1 cellular context compared by ENCODE assay signal in the genomic region with DNA sequence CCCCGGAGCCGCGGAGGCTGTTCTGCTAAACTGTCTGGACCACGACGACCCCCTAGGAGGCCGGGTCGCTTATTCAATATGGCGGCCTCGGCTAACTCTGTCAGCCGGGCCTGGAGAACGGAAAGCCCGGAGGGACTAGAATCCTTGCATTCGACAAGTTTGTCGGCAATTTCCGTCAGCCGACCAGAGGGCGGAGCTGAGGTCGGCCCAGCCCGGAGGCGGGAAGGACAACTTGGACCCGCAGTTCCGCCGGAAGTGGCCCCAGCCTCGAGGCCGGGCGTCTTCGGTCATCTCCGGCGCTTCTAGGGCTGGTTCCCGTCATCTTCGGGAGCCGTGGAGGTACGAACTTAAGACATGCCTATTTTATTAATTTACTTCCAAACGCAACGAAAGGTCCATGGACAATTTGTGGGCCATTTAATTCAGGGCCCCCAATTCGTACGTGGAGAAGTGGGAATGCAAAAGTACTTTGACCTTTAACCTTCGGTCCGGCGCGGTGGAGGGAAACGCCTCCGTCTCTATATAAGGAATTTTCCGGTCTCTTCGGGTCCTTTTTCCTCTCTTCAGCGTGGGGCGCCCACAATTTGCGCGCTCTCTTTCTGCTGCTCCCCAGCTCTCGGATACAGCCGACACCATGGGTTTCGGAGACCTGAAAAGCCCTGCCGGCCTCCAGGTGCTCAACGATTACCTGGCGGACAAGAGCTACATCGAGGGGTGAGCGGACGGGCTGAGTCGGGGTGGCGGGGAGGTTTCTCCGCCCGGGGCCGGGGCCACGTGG.
TF ChIP-seq lines count a peak whose summit lies in the region.

A gene (plus strand): TSS at position 550 of the 778 bp plus-strand sequence. CDS start 85 bp downstream, at position 635.
A gene (minus strand): TSS at position 99 of the 778 bp plus-strand sequence. CDS start 5,766 bp downstream, outside the sequence.

TF ChIP-seq in HepG2, 621 proteins besides CTCF, POLR2A, EP300 and RAD21 (continued from another document and continues in another):
- TF ChIP-seq, protein P1, sequence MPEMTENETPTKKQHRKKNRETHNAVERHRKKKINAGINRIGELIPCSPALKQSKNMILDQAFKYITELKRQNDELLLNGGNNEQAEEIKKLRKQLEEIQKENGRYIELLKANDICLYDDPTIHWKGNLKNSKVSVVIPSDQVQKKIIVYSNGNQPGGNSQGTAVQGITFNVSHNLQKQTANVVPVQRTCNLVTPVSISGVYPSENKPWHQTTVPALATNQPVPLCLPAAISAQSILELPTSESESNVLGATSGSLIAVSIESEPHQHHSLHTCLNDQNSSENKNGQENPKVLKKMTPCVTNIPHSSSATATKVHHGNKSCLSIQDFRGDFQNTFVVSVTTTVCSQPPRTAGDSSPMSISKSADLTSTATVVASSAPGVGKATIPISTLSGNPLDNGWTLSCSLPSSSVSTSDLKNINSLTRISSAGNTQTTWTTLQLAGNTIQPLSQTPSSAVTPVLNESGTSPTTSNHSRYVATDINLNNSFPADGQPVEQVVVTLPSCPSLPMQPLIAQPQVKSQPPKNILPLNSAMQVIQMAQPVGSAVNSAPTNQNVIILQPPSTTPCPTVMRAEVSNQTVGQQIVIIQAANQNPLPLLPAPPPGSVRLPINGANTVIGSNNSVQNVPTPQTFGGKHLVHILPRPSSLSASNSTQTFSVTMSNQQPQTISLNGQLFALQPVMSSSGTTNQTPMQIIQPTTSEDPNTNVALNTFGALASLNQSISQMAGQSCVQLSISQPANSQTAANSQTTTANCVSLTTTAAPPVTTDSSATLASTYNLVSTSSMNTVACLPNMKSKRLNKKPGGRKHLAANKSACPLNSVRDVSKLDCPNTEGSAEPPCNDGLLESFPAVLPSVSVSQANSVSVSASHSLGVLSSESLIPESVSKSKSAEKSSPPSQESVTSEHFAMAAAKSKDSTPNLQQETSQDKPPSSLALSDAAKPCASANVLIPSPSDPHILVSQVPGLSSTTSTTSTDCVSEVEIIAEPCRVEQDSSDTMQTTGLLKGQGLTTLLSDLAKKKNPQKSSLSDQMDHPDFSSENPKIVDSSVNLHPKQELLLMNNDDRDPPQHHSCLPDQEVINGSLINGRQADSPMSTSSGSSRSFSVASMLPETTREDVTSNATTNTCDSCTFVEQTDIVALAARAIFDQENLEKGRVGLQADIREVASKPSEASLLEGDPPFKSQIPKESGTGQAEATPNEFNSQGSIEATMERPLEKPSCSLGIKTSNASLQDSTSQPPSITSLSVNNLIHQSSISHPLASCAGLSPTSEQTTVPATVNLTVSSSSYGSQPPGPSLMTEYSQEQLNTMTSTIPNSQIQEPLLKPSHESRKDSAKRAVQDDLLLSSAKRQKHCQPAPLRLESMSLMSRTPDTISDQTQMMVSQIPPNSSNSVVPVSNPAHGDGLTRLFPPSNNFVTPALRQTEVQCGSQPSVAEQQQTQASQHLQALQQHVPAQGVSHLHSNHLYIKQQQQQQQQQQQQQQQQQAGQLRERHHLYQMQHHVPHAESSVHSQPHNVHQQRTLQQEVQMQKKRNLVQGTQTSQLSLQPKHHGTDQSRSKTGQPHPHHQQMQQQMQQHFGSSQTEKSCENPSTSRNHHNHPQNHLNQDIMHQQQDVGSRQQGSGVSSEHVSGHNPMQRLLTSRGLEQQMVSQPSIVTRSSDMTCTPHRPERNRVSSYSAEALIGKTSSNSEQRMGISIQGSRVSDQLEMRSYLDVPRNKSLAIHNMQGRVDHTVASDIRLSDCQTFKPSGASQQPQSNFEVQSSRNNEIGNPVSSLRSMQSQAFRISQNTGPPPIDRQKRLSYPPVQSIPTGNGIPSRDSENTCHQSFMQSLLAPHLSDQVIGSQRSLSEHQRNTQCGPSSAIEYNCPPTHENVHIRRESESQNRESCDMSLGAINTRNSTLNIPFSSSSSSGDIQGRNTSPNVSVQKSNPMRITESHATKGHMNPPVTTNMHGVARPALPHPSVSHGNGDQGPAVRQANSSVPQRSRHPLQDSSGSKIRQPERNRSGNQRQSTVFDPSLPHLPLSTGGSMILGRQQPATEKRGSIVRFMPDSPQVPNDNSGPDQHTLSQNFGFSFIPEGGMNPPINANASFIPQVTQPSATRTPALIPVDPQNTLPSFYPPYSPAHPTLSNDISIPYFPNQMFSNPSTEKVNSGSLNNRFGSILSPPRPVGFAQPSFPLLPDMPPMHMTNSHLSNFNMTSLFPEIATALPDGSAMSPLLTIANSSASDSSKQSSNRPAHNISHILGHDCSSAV (CRISPR knock-in tag; IDR thresholded peaks at IDR 0.05; ENCODE audit: borderline replicate concordance), result no peak
- TF ChIP-seq ZNF446 (CRISPR knock-in tag; IDR thresholded peaks at IDR 0.05) (peak; percentile 77; the same call in 1 of the 2 replicates), MAFK (conservative IDR thresholded peaks at IDR 0.05 in 1 of 2, IDR thresholded peaks at IDR 0.05 in 1 of 2; ENCODE audit: low read length in 2 of 2) (no peak), ZNF138 (CRISPR knock-in tag; IDR thresholded peaks at IDR 0.05; ENCODE audit: low read depth) (peak; percentile 70), SIX1 (CRISPR knock-in tag; IDR thresholded peaks at IDR 0.05; ENCODE audit: borderline replicate concordance) (0 out of 2 replicates have a peak, but pooled peaks have one; percentile 11), PHF20 (CRISPR knock-in tag; IDR thresholded peaks at IDR 0.05) (peak; percentile 88), ZNF737 (CRISPR knock-in tag; IDR thresholded peaks at IDR 0.05; ENCODE audit: borderline replicate concordance) (no peak), RXRA (CRISPR knock-in tag; IDR thresholded peaks at IDR 0.05) (peak; percentile 23; the same call in 1 of the 2 replicates), ARNT (IDR thresholded peaks at IDR 0.05) (no peak), ZNF616 (CRISPR knock-in tag; IDR thresholded peaks at IDR 0.05; ENCODE audit: low read depth) (no peak), ZNF562 (CRISPR knock-in tag; IDR thresholded peaks at IDR 0.05; ENCODE audit: borderline replicate concordance) (no peak), ZBTB42 (CRISPR knock-in tag; IDR thresholded peaks at IDR 0.05) (peak; percentile 43; the same call in 1 of the 2 replicates), SRSF9 (IDR thresholded peaks at IDR 0.05; ENCODE audit: borderline replicate concordance, insufficient read depth, low read depth, low read length, poor library complexity, severe bottlenecking) (no peak)
- TF ChIP-seq, protein P2, sequence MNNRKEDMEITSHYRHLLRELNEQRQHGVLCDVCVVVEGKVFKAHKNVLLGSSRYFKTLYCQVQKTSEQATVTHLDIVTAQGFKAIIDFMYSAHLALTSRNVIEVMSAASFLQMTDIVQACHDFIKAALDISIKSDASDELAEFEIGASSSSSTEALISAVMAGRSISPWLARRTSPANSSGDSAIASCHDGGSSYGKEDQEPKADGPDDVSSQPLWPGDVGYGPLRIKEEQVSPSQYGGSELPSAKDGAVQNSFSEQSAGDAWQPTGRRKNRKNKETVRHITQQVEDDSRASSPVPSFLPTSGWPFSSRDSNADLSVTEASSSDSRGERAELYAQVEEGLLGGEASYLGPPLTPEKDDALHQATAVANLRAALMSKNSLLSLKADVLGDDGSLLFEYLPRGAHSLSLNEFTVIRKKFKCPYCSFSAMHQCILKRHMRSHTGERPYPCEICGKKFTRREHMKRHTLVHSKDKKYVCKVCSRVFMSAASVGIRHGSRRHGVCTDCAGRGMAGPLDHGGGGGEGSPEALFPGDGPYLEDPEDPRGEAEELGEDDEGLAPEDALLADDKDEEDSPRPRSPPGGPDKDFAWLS (CRISPR knock-in tag; IDR thresholded peaks at IDR 0.05; ENCODE audit: borderline replicate concordance), result 0 out of 2 replicates have a peak, but pooled peaks have one; percentile 70
- TF ChIP-seq, protein P3, sequence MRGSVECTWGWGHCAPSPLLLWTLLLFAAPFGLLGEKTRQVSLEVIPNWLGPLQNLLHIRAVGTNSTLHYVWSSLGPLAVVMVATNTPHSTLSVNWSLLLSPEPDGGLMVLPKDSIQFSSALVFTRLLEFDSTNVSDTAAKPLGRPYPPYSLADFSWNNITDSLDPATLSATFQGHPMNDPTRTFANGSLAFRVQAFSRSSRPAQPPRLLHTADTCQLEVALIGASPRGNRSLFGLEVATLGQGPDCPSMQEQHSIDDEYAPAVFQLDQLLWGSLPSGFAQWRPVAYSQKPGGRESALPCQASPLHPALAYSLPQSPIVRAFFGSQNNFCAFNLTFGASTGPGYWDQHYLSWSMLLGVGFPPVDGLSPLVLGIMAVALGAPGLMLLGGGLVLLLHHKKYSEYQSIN (CRISPR knock-in tag; IDR thresholded peaks at IDR 0.05; ENCODE audit: borderline replicate concordance), result no peak
- TF ChIP-seq, protein P4, sequence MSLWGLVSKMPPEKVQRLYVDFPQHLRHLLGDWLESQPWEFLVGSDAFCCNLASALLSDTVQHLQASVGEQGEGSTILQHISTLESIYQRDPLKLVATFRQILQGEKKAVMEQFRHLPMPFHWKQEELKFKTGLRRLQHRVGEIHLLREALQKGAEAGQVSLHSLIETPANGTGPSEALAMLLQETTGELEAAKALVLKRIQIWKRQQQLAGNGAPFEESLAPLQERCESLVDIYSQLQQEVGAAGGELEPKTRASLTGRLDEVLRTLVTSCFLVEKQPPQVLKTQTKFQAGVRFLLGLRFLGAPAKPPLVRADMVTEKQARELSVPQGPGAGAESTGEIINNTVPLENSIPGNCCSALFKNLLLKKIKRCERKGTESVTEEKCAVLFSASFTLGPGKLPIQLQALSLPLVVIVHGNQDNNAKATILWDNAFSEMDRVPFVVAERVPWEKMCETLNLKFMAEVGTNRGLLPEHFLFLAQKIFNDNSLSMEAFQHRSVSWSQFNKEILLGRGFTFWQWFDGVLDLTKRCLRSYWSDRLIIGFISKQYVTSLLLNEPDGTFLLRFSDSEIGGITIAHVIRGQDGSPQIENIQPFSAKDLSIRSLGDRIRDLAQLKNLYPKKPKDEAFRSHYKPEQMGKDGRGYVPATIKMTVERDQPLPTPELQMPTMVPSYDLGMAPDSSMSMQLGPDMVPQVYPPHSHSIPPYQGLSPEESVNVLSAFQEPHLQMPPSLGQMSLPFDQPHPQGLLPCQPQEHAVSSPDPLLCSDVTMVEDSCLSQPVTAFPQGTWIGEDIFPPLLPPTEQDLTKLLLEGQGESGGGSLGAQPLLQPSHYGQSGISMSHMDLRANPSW (CRISPR knock-in tag; IDR thresholded peaks at IDR 0.05; ENCODE audit: borderline replicate concordance), result peak; percentile 73
- TF ChIP-seq, protein P5, sequence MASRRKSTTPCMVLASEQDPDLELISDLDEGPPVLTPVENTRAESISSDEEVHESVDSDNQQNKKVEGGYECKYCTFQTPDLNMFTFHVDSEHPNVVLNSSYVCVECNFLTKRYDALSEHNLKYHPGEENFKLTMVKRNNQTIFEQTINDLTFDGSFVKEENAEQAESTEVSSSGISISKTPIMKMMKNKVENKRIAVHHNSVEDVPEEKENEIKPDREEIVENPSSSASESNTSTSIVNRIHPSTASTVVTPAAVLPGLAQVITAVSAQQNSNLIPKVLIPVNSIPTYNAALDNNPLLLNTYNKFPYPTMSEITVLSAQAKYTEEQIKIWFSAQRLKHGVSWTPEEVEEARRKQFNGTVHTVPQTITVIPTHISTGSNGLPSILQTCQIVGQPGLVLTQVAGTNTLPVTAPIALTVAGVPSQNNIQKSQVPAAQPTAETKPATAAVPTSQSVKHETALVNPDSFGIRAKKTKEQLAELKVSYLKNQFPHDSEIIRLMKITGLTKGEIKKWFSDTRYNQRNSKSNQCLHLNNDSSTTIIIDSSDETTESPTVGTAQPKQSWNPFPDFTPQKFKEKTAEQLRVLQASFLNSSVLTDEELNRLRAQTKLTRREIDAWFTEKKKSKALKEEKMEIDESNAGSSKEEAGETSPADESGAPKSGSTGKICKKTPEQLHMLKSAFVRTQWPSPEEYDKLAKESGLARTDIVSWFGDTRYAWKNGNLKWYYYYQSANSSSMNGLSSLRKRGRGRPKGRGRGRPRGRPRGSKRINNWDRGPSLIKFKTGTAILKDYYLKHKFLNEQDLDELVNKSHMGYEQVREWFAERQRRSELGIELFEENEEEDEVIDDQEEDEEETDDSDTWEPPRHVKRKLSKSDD (CRISPR knock-in tag; IDR thresholded peaks at IDR 0.05; ENCODE audit: low read depth), result peak; percentile 82; the same call in 1 of the 2 replicates
- TF ChIP-seq, protein P6, sequence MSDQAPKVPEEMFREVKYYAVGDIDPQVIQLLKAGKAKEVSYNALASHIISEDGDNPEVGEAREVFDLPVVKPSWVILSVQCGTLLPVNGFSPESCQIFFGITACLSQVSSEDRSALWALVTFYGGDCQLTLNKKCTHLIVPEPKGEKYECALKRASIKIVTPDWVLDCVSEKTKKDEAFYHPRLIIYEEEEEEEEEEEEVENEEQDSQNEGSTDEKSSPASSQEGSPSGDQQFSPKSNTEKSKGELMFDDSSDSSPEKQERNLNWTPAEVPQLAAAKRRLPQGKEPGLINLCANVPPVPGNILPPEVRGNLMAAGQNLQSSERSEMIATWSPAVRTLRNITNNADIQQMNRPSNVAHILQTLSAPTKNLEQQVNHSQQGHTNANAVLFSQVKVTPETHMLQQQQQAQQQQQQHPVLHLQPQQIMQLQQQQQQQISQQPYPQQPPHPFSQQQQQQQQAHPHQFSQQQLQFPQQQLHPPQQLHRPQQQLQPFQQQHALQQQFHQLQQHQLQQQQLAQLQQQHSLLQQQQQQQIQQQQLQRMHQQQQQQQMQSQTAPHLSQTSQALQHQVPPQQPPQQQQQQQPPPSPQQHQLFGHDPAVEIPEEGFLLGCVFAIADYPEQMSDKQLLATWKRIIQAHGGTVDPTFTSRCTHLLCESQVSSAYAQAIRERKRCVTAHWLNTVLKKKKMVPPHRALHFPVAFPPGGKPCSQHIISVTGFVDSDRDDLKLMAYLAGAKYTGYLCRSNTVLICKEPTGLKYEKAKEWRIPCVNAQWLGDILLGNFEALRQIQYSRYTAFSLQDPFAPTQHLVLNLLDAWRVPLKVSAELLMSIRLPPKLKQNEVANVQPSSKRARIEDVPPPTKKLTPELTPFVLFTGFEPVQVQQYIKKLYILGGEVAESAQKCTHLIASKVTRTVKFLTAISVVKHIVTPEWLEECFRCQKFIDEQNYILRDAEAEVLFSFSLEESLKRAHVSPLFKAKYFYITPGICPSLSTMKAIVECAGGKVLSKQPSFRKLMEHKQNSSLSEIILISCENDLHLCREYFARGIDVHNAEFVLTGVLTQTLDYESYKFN (CRISPR knock-in tag; conservative IDR thresholded peaks at IDR 0.05), result peak; percentile 82
- TF ChIP-seq, protein P7, sequence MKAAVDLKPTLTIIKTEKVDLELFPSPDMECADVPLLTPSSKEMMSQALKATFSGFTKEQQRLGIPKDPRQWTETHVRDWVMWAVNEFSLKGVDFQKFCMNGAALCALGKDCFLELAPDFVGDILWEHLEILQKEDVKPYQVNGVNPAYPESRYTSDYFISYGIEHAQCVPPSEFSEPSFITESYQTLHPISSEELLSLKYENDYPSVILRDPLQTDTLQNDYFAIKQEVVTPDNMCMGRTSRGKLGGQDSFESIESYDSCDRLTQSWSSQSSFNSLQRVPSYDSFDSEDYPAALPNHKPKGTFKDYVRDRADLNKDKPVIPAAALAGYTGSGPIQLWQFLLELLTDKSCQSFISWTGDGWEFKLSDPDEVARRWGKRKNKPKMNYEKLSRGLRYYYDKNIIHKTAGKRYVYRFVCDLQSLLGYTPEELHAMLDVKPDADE (CRISPR knock-in tag; IDR thresholded peaks at IDR 0.05), result no peak; the same call in 1 of the 2 replicates
